ENCODE assay signal across 14 cellular contexts in the genomic region with DNA sequence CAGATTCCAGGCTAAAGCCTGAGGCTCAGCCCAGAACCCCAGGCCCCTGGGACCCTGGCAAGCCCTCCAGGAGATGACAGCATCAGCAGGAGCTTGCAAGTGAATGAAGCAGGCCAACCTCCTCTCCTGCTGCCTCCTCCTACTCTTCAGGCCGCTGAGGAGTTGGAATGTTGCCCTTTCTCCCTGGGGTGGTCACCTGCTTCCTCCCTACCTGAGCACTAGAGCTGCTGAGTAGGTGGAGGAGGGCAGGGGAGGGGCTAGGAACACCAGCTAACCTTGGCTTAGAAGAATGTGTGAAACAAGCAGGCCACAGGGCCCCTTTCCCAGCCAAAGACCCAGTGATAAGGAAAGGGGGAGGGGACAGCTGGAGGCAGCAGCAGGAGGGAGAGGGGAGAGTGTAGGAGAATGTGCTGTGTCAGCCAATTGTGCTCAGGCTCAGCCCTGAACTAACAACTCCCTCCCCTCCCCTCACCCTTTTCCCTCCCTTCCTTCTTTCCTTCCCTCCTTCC. TPM values are rescaled to one million over a fixed set of nuclear protein-coding genes. Genes with fewer than 3 reads are reported as not detected.
DNase-seq lines count a peak whose midpoint lies in the region; ATAC-seq and TF ChIP-seq lines count a peak whose summit lies in the region.
"Had no signal": no experiment of that assay in that cellular context is flagged by ENCODE, and none has a peak within 500 bp of the region (broad histone marks: within the 10 kb centered on the region; RNA-seq: fewer than 3 reads in every experiment).

No MANE protein-coding gene starts in this region.

- H3K4me1 ChIP-seq in lower lobe of right lung (peaks cover 9% of the 10 kb centered on the region), thyroid gland (peaks cover 4 to 16% of the 10 kb centered on the region in 2 donors)
- H3K4me1 ChIP-seq: transverse colon had no signal

- no peak overlapping the region for H3K27ac ChIP-seq in lower lobe of right lung
- H3K27ac ChIP-seq in thyroid gland = peak overlapping the region; percentile 56 to 70 (median 58)
- H3K27ac ChIP-seq: neutrophil, transverse colon had no signal

- no peak for TF ChIP-seq CTCF in choroid plexus epithelial cell (conservative IDR thresholded peaks at IDR 0.05; ENCODE audit: low read depth, low read length)
- TF ChIP-seq CTCF in lower lobe of right lung (IDR thresholded peaks at IDR 0.05) = no peak
- TF ChIP-seq CTCF in thyroid gland (IDR thresholded peaks at IDR 0.05) = no peak

- no peaks in the 10 kb centered on the region for H3K9me3 Mint-ChIP-seq in stimulated activated naive B cell treated with anti-CD40 and anti-IgM and Interleukin-4, amounts not matched to agents 10 μg/mL and 1 μg/mL and 100 μg/mL, for 72 hours

- H3K36me3 ChIP-seq in lower lobe of right lung (no peaks in the 10 kb centered on the region), thyroid gland (no peaks in the 10 kb centered on the region)
- H3K36me3 ChIP-seq: neutrophil, transverse colon had no signal

- DNase-seq in NCI-H2196 (lab: John Stamatoyannopoulos, UW; ENCODE audit: unreplicated experiment) (peak; percentile 1), NCI-H2196 treated with DMSO at 0.1 percent for 48 hours (lab: John Stamatoyannopoulos, UW; ENCODE audit: unreplicated experiment) (no peak), choroid plexus epithelial cell (ENCODE audit: low read depth) (peak; percentile 30), lower lobe of right lung (no peak), thyroid gland (peak; percentile 82 to 90), SHP77 (lab: John Stamatoyannopoulos, UW) (no peak)
- DNase-seq in stimulated activated naive B cell treated with anti-CD40 and anti-IgM and Interleukin-4, amounts not matched to agents 10 μg/mL and 1 μg/mL and 100 μg/mL, for 72 hours = no peak
- DNase-seq: foreskin melanocyte, kidney glomerular epithelial cell, NCI-H187, NCI-H774, transverse colon had no signal

- intact Hi-C loops in lower lobe of right lung (cut with DNase I) (no loop called here), thyroid gland (cut with DNase I) (no loop called here)

- H3K4me1 Mint-ChIP-seq in stimulated activated naive B cell treated with anti-CD40 and anti-IgM and Interleukin-4, amounts not matched to agents 10 μg/mL and 1 μg/mL and 100 μg/mL, for 72 hours = no peaks in the 10 kb centered on the region

- H3K9me3 ChIP-seq in lower lobe of right lung = no peaks in the 10 kb centered on the region
- no peaks in the 10 kb centered on the region for H3K9me3 ChIP-seq in thyroid gland
- H3K9me3 ChIP-seq: neutrophil, transverse colon had no signal

- peaks cover 12 to 17% of the 10 kb centered on the region in 2 donors for H3K27me3 Mint-ChIP-seq in stimulated activated naive B cell treated with anti-CD40 and anti-IgM and Interleukin-4, amounts not matched to agents 10 μg/mL and 1 μg/mL and 100 μg/mL, for 72 hours

- 33% methylated on average over 1 of the region's 1 CpG; no CpG with 5 or more reads in 1 of the 2 donors for WGBS in thyroid gland, 2 donors

- H3K27me3 ChIP-seq in lower lobe of right lung (ENCODE audit: low read depth) = no peaks in the 10 kb centered on the region
- H3K27me3 ChIP-seq in thyroid gland = no peaks in the 10 kb centered on the region
- H3K27me3 ChIP-seq: neutrophil, transverse colon had no signal

- peak; percentile 22 to 29 for ATAC-seq in lower lobe of right lung
- ATAC-seq in GM18498 (IDR thresholded peaks at IDR 0.05; ENCODE audit: unreplicated experiment) = no peak
- no peak for ATAC-seq in stimulated activated naive B cell treated with anti-CD40 and anti-IgM and Interleukin-4, amounts not matched to agents 10 μg/mL and 1 μg/mL and 100 μg/mL, for 72 hours (replicated peaks)

- H3K36me3 Mint-ChIP-seq in stimulated activated naive B cell treated with anti-CD40 and anti-IgM and Interleukin-4, amounts not matched to agents 10 μg/mL and 1 μg/mL and 100 μg/mL, for 72 hours = no peaks in the 10 kb centered on the region

- TF ChIP-seq POLR2A in thyroid gland (IDR thresholded peaks at IDR 0.05) = no peak

- no peak overlapping the region for H3K4me3 Mint-ChIP-seq in stimulated activated naive B cell treated with anti-CD40 and anti-IgM and Interleukin-4, amounts not matched to agents 10 μg/mL and 1 μg/mL and 100 μg/mL, for 72 hours

- H3K27ac Mint-ChIP-seq in stimulated activated naive B cell treated with anti-CD40 and anti-IgM and Interleukin-4, amounts not matched to agents 10 μg/mL and 1 μg/mL and 100 μg/mL, for 72 hours = no peak overlapping the region

- H3K4me3 ChIP-seq in choroid plexus epithelial cell (ENCODE audit: low read depth, low read length) (no peak overlapping the region), lower lobe of right lung (no peak overlapping the region), thyroid gland (replicated peaks in 1 of 3) (no peak overlapping the region)
- H3K4me3 ChIP-seq: transverse colon had no signal

RNA-seq across cellular contexts. Expression of a gene that starts 58.0 kb away (rescaled TPM):
- 21.9 TPM for total RNA-seq in lower lobe of right lung
- total RNA-seq in thyroid gland = 10 to 100 TPM; 29.7 to 60.0 (median 50.1) TPM

Comparison
In these comparisons a context has a peak if more than half of its experiments do, and no peak if none do; other contexts are left out.
1. DNase-seq: peak in NCI-H2196 (single experiment), choroid plexus epithelial cell (single experiment) and thyroid gland (2 of 2); none in NCI-H2196 treated with DMSO at 0.1 percent for 48 hours (single experiment), lower lobe of right lung (single experiment), SHP77 (0 of 2) and stimulated activated naive B cell treated with anti-CD40 and anti-IgM and Interleukin-4, amounts not matched to agents 10 μg/mL and 1 μg/mL and 100 μg/mL, for 72 hours (single experiment).
2. ATAC-seq: peak in lower lobe of right lung (2 of 2); none in GM18498 (single experiment) and stimulated activated naive B cell treated with anti-CD40 and anti-IgM and Interleukin-4, amounts not matched to agents 10 μg/mL and 1 μg/mL and 100 μg/mL, for 72 hours (0 of 2).